Comparison of ENCODE assay signal across 8 cellular contexts in genomic region chr2:73069855-73070650, GRCh38. TPM values are rescaled to one million over a fixed set of nuclear protein-coding genes. Genes with fewer than 3 reads are reported as not detected.
DNase-seq lines count a peak whose midpoint lies in the region; ATAC-seq and TF ChIP-seq lines count a peak whose summit lies in the region.

No MANE protein-coding gene starts in this region.

- peaks cover 14% of the 10 kb centered on the region; the same call in 1 of the 2 replicates for H4K20me1 ChIP-seq in GM23338 (replicated peaks; ENCODE audit: insufficient read depth)

- peaks cover 9% of the 10 kb centered on the region for H3K36me3 Mint-ChIP-seq in GM23338 (ENCODE audit: low read depth)
- H3K36me3 Mint-ChIP-seq in activated T-helper 17 cell treated with anti-CD3 and anti-CD28 coated beads, Interleukin-2, amount 50 U/mL, for 72 hours (ENCODE audit: low read depth), result peaks cover 10% of the 10 kb centered on the region

- H3F3A ChIP-seq in GM23338 (replicated peaks; ENCODE audit: low read depth), result 0 out of 2 replicates have a peak, but pooled peaks cover 4% of the 10 kb centered on the region

- H3K79me2 ChIP-seq in ACC112 (ENCODE audit: control insufficient read depth, insufficient read depth, low read length, unreplicated experiment) (peaks cover 32% of the 10 kb centered on the region), GM23338 (replicated peaks; ENCODE audit: insufficient read depth) (peaks cover 54% of the 10 kb centered on the region)

- H3K4me2 ChIP-seq in GM23338, result peak overlapping the region; percentile 97

- H3K9me2 ChIP-seq in GM23338 (ENCODE audit: insufficient read depth), result no peaks in the 10 kb centered on the region

- H3K27ac ChIP-seq in ACC112 (ENCODE audit: low read depth, low read length) (peak overlapping the region; percentile 43; the same call in 1 of the 2 replicates), GM23338 (ENCODE audit: low read depth) (no peak overlapping the region; the same call in 1 of the 2 replicates), substantia nigra (ENCODE audit: low read depth, low read length, poor library complexity, severe bottlenecking) (peak overlapping the region; percentile 76)

- peak overlapping the region; percentile 9; the same call in 1 of the 2 replicates for H3K27ac Mint-ChIP-seq in GM23338
- peak overlapping the region; percentile 87 for H3K27ac Mint-ChIP-seq in activated T-helper 17 cell treated with anti-CD3 and anti-CD28 coated beads, Interleukin-2, amount 50 U/mL, for 72 hours

- H3K36me3 ChIP-seq in ACC112 (ENCODE audit: insufficient read depth, low read length) (no peaks in the 10 kb centered on the region), GM23338 (ENCODE audit: insufficient read depth) (no peaks in the 10 kb centered on the region)

- peak overlapping the region; percentile 82 for H3K4me3 Mint-ChIP-seq in GM23338
- peak overlapping the region; percentile 92 for H3K4me3 Mint-ChIP-seq in activated T-helper 17 cell treated with anti-CD3 and anti-CD28 coated beads, Interleukin-2, amount 50 U/mL, for 72 hours

- no peak for TF ChIP-seq CTCF in GM23338 (conservative IDR thresholded peaks at IDR 0.05; ENCODE audit: low read depth in 2 of 2)

- DNase-seq in GM23338 (ENCODE audit: low spot score), result no peak
- DNase-seq in iris pigment epithelial cell (ENCODE audit: low read depth), result peak; percentile 54
- peak in 5 of 49 donors; percentile 10 to 31 (median 20) for DNase-seq in substantia nigra (lab: John Stamatoyannopoulos, UW)
- DNase-seq in stimulated activated CD8-positive, alpha-beta memory T cell treated with anti-CD3 and anti-CD28 coated beads, Interleukin-4, amount 100 ng/mL, for 48 hours, result no peak
- no peak for DNase-seq in NCI-H2171 (lab: John Stamatoyannopoulos, UW)

- peaks cover 24% of the 10 kb centered on the region for H3K27me3 Mint-ChIP-seq in GM23338 (ENCODE audit: insufficient read depth, low read depth, poor library complexity)
- H3K27me3 Mint-ChIP-seq in activated T-helper 17 cell treated with anti-CD3 and anti-CD28 coated beads, Interleukin-2, amount 50 U/mL, for 72 hours, result no peaks in the 10 kb centered on the region

- peaks cover 22% of the 10 kb centered on the region for H3K4me1 Mint-ChIP-seq in GM23338
- H3K4me1 Mint-ChIP-seq in activated T-helper 17 cell treated with anti-CD3 and anti-CD28 coated beads, Interleukin-2, amount 50 U/mL, for 72 hours, result peaks cover 20% of the 10 kb centered on the region

- H2AFZ ChIP-seq in ACC112 (ENCODE audit: low read length, unreplicated experiment) (peak overlapping the region; percentile 18), GM23338 (peak overlapping the region; percentile 78)

- ATAC-seq in GM23338 (no peak), HG03378 (IDR thresholded peaks at IDR 0.05; ENCODE audit: unreplicated experiment) (no peak)
- no peak for ATAC-seq in activated T-helper 17 cell treated with anti-CD3 and anti-CD28 coated beads, Interleukin-2, amount 50 U/mL, for 72 hours (replicated peaks)

- H3K4me3 ChIP-seq in ACC112 (ENCODE audit: low read depth, low read length), result peak overlapping the region; percentile 85
- peak overlapping the region; percentile 81 for H3K4me3 ChIP-seq in GM23338

- H3K9me3 Mint-ChIP-seq in GM23338, result no peaks in the 10 kb centered on the region
- no peaks in the 10 kb centered on the region for H3K9me3 Mint-ChIP-seq in activated T-helper 17 cell treated with anti-CD3 and anti-CD28 coated beads, Interleukin-2, amount 50 U/mL, for 72 hours

- H3K4me1 ChIP-seq in ACC112 (ENCODE audit: control insufficient read depth, insufficient read depth, low read length, unreplicated experiment), result peaks cover 9% of the 10 kb centered on the region
- H3K4me1 ChIP-seq in GM23338 (ENCODE audit: insufficient read depth), result peaks cover 15% of the 10 kb centered on the region; the same call in 1 of the 2 replicates

- no peaks in the 10 kb centered on the region for H3K27me3 ChIP-seq in ACC112 (ENCODE audit: insufficient read depth, low read length)
- H3K27me3 ChIP-seq in GM23338 (ENCODE audit: insufficient read depth), result no peaks in the 10 kb centered on the region

TF ChIP-seq in GM23338, 12 proteins besides CTCF, POLR2A, EP300 and RAD21 (continues in another document):
- TF ChIP-seq EZH2 (IDR thresholded peaks at IDR 0.05; ENCODE audit: low read depth, unreplicated experiment) (no peak), REST (IDR thresholded peaks at IDR 0.05; ENCODE audit: unreplicated experiment) (no peak), STAT1 (IDR thresholded peaks at IDR 0.05; ENCODE audit: unreplicated experiment) (no peak), ZNF331 (CRISPR knock-in tag; IDR thresholded peaks at IDR 0.05; ENCODE audit: low read depth) (no peak), JUNB (IDR thresholded peaks at IDR 0.05; ENCODE audit: unreplicated experiment) (no peak), ETS1 (IDR thresholded peaks at IDR 0.05) (no peak)

RNA-seq across cellular contexts. Expression of gene SFXN5, which starts 1.5 kb away (rescaled TPM):
- 25.8 and 26.3 TPM in 2 replicates for total RNA-seq in GM23338 (2014; rRNA removed; shearing (Covaris generic))
- polyA plus RNA-seq in GM23338 (2016; fragmentation: Nextera tagmentation; extraction: Ambion mirVana), result 23.6 and 25.4 TPM in 2 replicates
- 10 to 100 TPM in 1 of 2 donors, 1 to 10 TPM in 1; 7.6 to 10.3 TPM for total RNA-seq in activated T-helper 17 cell treated with anti-CD3 and anti-CD28 coated beads, Interleukin-2, amount 50 U/mL, for 72 hours

RNA-seq across cellular contexts. Expression of gene RAB11FIP5, which starts 42.7 kb away (rescaled TPM):
- 15.7 and 16.6 TPM in 2 replicates for total RNA-seq in GM23338 (2014; rRNA removed; shearing (Covaris generic))
- polyA plus RNA-seq in GM23338 (2016; fragmentation: Nextera tagmentation; extraction: Ambion mirVana), result 4.3 and 4.4 TPM in 2 replicates
- 10 to 100 TPM; 15.5 to 29.9 TPM for total RNA-seq in activated T-helper 17 cell treated with anti-CD3 and anti-CD28 coated beads, Interleukin-2, amount 50 U/mL, for 72 hours
